In the genomic region with DNA sequence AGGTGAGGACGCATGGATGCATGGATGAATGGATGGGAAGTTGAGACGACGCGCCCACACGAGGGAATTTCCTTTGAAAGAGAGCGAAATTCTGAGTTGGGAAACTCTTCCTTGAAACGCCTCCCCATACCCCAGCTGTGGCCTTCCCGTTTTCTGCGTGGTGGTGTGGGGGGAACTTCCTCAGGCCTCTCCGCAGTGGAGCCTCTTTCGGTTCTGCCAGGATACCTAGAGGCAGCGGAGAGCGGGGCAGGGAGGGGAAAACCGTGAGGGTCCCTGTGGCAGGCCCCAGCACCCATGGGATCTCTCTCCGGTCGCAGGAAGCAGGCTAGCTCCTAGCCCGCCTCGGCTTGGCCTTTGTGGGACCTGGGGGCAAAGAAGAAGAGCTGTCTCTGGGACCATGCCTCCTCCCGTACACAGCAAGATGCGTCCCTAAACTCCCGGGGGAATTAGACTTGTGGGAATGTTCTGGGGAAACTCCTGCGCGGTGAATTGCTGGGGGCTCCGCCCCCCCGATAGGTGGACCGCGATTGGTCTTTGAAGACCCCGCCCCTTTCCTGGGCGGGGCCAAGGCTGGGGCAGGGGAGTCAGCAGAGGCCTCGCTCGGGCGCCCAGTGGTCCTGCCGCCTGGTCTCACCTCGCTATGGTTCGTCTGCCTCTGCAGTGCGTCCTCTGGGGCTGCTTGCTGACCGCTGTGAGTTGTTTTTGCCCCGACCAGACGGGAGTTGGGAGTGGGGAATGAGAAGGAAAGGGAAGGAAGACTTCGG, we compare ENCODE assay signal across 8 cellular contexts. TPM values are rescaled to one million over a fixed set of nuclear protein-coding genes. Genes with fewer than 3 reads are reported as not detected.
DNase-seq lines count a peak whose midpoint lies in the region; ATAC-seq and TF ChIP-seq lines count a peak whose summit lies in the region.

A gene (plus strand): TSS at position 611 of the 764 bp plus-strand sequence. CDS start 30 bp downstream, at position 641.

- H3K36me3 Mint-ChIP-seq in activated CD4-positive, alpha-beta T cell treated with anti-CD3 and anti-CD28 coated beads, Interleukin-2, amount 10 ng/mL, durations not matched to agents 7 days and 5 days (ENCODE audit: low read depth): no peaks in the 10 kb centered on the region

- TF ChIP-seq CTCF in DND-41 (IDR thresholded peaks at IDR 0.05; ENCODE audit: borderline replicate concordance, extremely low read depth, low read length, poor library complexity, severe bottlenecking): no peak
- TF ChIP-seq CTCF in coronary artery (IDR thresholded peaks at IDR 0.05): no peak

- POLR2A ChIA-PET in activated CD4-positive, alpha-beta T cell treated with anti-CD3 and anti-CD28 coated beads, Interleukin-2, amount 10 ng/mL, durations not matched to agents 7 days and 5 days (lab: Charles Lee): interaction anchor here (0.7 kb wide), 1 partner anchor 396 kb away, joined by 3 read pairs; a partner anchor contains a TSS

- H3K4me2 ChIP-seq in DND-41 (ENCODE audit: insufficient read depth, low read length): no peak within 1 kb of the TSS

- H3K9me3 Mint-ChIP-seq in activated CD4-positive, alpha-beta T cell treated with anti-CD3 and anti-CD28 coated beads, Interleukin-2, amount 10 ng/mL, durations not matched to agents 7 days and 5 days: no peaks in the 10 kb centered on the region

- H3K4me3 ChIP-seq in DND-41 (ENCODE audit: low read depth in 1 of 2, low read length in 2 of 2): no peak within 1 kb of the TSS
- no peak within 1 kb of the TSS for H3K4me3 ChIP-seq in MG63
- H3K4me3 ChIP-seq in coronary artery: peak within 1 kb of the TSS; percentile 84

- CTCF ChIA-PET in activated CD4-positive, alpha-beta T cell treated with anti-CD3 and anti-CD28 coated beads, Interleukin-2, amount 10 ng/mL, durations not matched to agents 7 days and 5 days (lab: Charles Lee): interaction anchor here (0.9 kb wide), 1 partner anchor 95 kb away, joined by 3 read pairs; no protein-coding TSS in a partner anchor

- no peaks in the 10 kb centered on the region for H3K9me3 ChIP-seq in DND-41 (ENCODE audit: insufficient read depth, low read length, severe bottlenecking)
- no peaks in the 10 kb centered on the region for H3K9me3 ChIP-seq in MG63

- H3K4me3 Mint-ChIP-seq in activated CD4-positive, alpha-beta T cell treated with anti-CD3 and anti-CD28 coated beads, Interleukin-2, amount 10 ng/mL, durations not matched to agents 7 days and 5 days: peak within 1 kb of the TSS; percentile 77

- peaks cover 25% of the 10 kb centered on the region for H3K4me1 Mint-ChIP-seq in activated CD4-positive, alpha-beta T cell treated with anti-CD3 and anti-CD28 coated beads, Interleukin-2, amount 10 ng/mL, durations not matched to agents 7 days and 5 days

- no peak within 1 kb of the TSS for H2AFZ ChIP-seq in DND-41 (ENCODE audit: low read depth, low read length)

- H3K27ac ChIP-seq in DND-41 (ENCODE audit: low read length) (no peak within 1 kb of the TSS), coronary artery (peak within 1 kb of the TSS; percentile 86 to 91)

- no peaks in the 10 kb centered on the region for H3K4me1 ChIP-seq in DND-41 (ENCODE audit: insufficient read depth, low read length)

- DNase-seq in DND-41 (peak; percentile 26), MG63 (peak; percentile 16), coronary artery (ENCODE audit: low spot score) (peak; percentile 89), left lobe of liver (ENCODE audit: low spot score) (peak; percentile 88), SHP77 treated with DMSO at 0.1 percent for 48 hours (lab: John Stamatoyannopoulos, UW) (no peak)
- peak; percentile 59 for DNase-seq in activated CD4-positive, alpha-beta T cell treated with anti-CD3 and anti-CD28 coated beads, Interleukin-2, amount 10 ng/mL, durations not matched to agents 7 days and 5 days
- peak; percentile 61 for DNase-seq in stimulated activated CD4-positive, alpha-beta T cell treated with anti-CD3 and anti-CD28 coated beads, Interleukin-2, amount 100 ng/mL, for 4 hours (ENCODE audit: low read depth)

- H3K27me3 ChIP-seq in DND-41 (ENCODE audit: insufficient read depth, low read length, poor library complexity): peaks cover 3% of the 10 kb centered on the region
- H3K27me3 ChIP-seq in MG63: peaks cover 6% of the 10 kb centered on the region; the same call in 1 of the 2 replicates

- H4K20me1 ChIP-seq in DND-41 (ENCODE audit: insufficient read depth, low read length): peaks cover 3% of the 10 kb centered on the region; the same call in 1 of the 2 replicates

- H3K27ac Mint-ChIP-seq in activated CD4-positive, alpha-beta T cell treated with anti-CD3 and anti-CD28 coated beads, Interleukin-2, amount 10 ng/mL, durations not matched to agents 7 days and 5 days: no peak within 1 kb of the TSS

- no peak within 1 kb of the TSS for H3K9ac ChIP-seq in DND-41 (ENCODE audit: low read depth, low read length)

- H3K36me3 ChIP-seq in DND-41 (ENCODE audit: insufficient read depth, low read length) (no peaks in the 10 kb centered on the region), MG63 (no peaks in the 10 kb centered on the region)

- ATAC-seq in DND-41 (ENCODE audit: insufficient read depth, low read depth): 0 out of 3 replicates have a peak, but pooled peaks have one; percentile 37
- ATAC-seq in GM21619 (IDR thresholded peaks at IDR 0.05; ENCODE audit: unreplicated experiment): peak; percentile 59
- ATAC-seq in left lobe of liver: peak; percentile 98

- no peaks in the 10 kb centered on the region for H3K79me2 ChIP-seq in DND-41 (ENCODE audit: insufficient read depth, low read length)

- peaks cover 21% of the 10 kb centered on the region for H3K27me3 Mint-ChIP-seq in activated CD4-positive, alpha-beta T cell treated with anti-CD3 and anti-CD28 coated beads, Interleukin-2, amount 10 ng/mL, durations not matched to agents 7 days and 5 days

RNA-seq across cellular contexts. Expression of the gene that starts here (rescaled TPM):
- not detected in 2 replicates for total RNA-seq in MG63 (2014; rRNA removed; shearing (Covaris generic); ENCODE audit: low replicate concordance)
- 1 to 10 TPM; 1.1 to 1.5 TPM for total RNA-seq in activated CD4-positive, alpha-beta T cell treated with anti-CD3 and anti-CD28 coated beads, Interleukin-2, amount 10 ng/mL, durations not matched to agents 7 days and 5 days
- total RNA-seq in left lobe of liver: 6.6 TPM

Comparison
In these comparisons a context has a peak if more than half of its experiments do, and no peak if none do; other contexts are left out.
1. Peak in DNase-seq in MG63; RNA of the gene not detected or under 1 TPM.
2. ATAC-seq: peak in every context shown above with its lines; median percentile 98 in left lobe of liver; 59 in GM21619; 37 in DND-41.